ENCODE assay signal across 8 cellular contexts in the genomic region with DNA sequence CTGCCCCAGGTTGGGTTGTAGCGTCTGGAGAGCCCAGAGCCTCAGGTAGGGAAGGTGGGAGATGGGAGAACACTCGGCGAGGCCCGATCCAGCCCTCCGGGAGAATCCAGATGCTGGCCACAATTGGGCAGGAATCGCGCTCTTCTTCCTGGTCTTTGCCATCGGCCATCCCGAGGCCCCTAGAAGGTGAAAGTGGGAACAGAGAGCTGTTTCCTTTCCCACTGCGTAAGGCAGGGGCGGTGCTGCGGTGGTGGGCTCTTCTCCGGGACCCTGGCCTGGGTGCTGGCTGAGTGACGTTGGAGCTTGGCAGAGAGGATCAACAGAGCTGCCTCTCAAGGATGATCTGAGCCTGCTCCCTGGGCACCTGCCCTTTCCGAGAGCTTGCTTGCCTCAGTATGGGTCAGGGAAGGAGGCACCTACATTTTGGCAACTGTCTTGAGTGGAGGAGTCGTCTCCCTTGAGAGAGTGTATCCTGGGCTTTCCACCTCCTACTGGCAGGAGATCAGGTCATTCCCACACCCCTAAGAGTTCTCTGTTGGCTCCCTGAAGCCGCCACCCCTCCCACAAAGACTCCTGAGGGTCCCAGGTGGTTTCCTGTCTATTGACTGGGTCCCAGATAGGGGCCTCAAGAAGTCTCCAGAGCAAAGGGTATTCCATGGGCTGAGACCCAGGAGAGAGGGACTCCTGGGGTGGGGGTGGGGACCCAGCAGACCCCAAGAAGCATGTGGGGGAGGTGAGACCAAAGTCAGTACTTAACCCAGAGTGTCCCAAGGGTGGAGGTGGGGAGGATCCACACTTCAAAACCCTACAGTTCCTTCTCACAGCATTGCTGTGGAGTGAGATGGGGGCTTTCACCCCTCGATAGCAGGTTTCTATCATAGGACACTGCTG. TPM values are rescaled to one million over a fixed set of nuclear protein-coding genes. Genes with fewer than 3 reads are reported as not detected.
A peak's percentile ranks its signal among the peaks of the same experiment; 100 is the strongest.
DNase-seq lines count a peak whose midpoint lies in the region; ATAC-seq and TF ChIP-seq lines count a peak whose summit lies in the region.

No MANE protein-coding gene starts in this region.

- peak overlapping the region; percentile 83 for H3K4me3 ChIP-seq in cardiac muscle cell
- peak overlapping the region; percentile 87 to 96 for H3K4me3 ChIP-seq in ascending aorta
- H3K4me3 ChIP-seq in right lobe of liver, result peak overlapping the region; percentile 68 to 90 (median 87)
- H3K4me3 ChIP-seq in transverse colon, result peak overlapping the region; percentile 79 to 89 (median 86)

- 33% methylated on average over 2 of the region's 18 CpGs for WGBS in right lobe of liver (ENCODE audit: insufficient coverage, low coverage, low lambda C conversion rate, missing lambda C conversion rate)
- 8% methylated on average over 18 of the region's 18 CpGs; no CpG with 5 or more reads in 1 of the 2 donors for WGBS in transverse colon (ENCODE audit: low coverage in 1 of 2), 2 donors

- no peak for TF ChIP-seq POLR2A in right lobe of liver (IDR thresholded peaks at IDR 0.05)
- TF ChIP-seq POLR2A in transverse colon (IDR thresholded peaks at IDR 0.05), result no peak

- DNase-seq in cardiac muscle cell (ENCODE audit: low read depth in 1 of 2, low spot score in 1 of 2) (peak in 1 of 2 donors; percentile 14), cardiac septum (ENCODE audit: low spot score) (no peak), ascending aorta (ENCODE audit: low spot score in 2 of 2) (no peak), right lobe of liver (no peak), transverse colon (no peak), NCI-H1105 treated with DMSO at 0.1 percent for 48 hours (lab: John Stamatoyannopoulos, UW) (no peak), NCI-H146 (lab: John Stamatoyannopoulos, UW) (no peak), SK-N-DZ (ENCODE audit: low spot score) (no peak)

- H3K27me3 ChIP-seq in cardiac muscle cell (no peaks in the 10 kb centered on the region), ascending aorta (no peaks in the 10 kb centered on the region), right lobe of liver (no peaks in the 10 kb centered on the region), transverse colon (no peaks in the 10 kb centered on the region)

- ATAC-seq in right lobe of liver, result no peak

- H3K4me1 ChIP-seq in cardiac muscle cell (ENCODE audit: low read depth) (peaks cover 31% of the 10 kb centered on the region), ascending aorta (peaks cover 25 to 42% of the 10 kb centered on the region in 2 donors), right lobe of liver (peaks cover 0 to 22% (median 2%) of the 10 kb centered on the region in 4 donors), transverse colon (peaks cover 30 to 51% (median 37%) of the 10 kb centered on the region in 4 donors)

- TF ChIP-seq CTCF in cardiac muscle cell (IDR thresholded peaks at IDR 0.05; ENCODE audit: low read depth, low read length) (no peak), ascending aorta (IDR thresholded peaks at IDR 0.05) (no peak), right lobe of liver (IDR thresholded peaks at IDR 0.05) (no peak), transverse colon (IDR thresholded peaks at IDR 0.05) (no peak)

- intact Hi-C loops in cardiac septum (cut with DNase I), result loop anchor here (5.0 kb wide), 1 partner anchor 246 kb away; a partner anchor contains a TSS
- intact Hi-C loops in ascending aorta (cut with DNase I), result loop anchor here (2.0 to 10.0 kb wide), 4 partner anchors 24 to 252 kb away; a partner anchor contains a TSS
- intact Hi-C loops in right lobe of liver (cut with DNase I), result no loop called here
- intact Hi-C loops in transverse colon (cut with DNase I; ENCODE audit: low total_unique reads), result no loop called here

- H3K9me3 ChIP-seq in cardiac muscle cell (ENCODE audit: low read depth) (no peaks in the 10 kb centered on the region), ascending aorta (no peaks in the 10 kb centered on the region), right lobe of liver (no peaks in the 10 kb centered on the region), transverse colon (no peaks in the 10 kb centered on the region)

- H3K36me3 ChIP-seq in cardiac muscle cell, result no peaks in the 10 kb centered on the region
- peaks cover 24% of the 10 kb centered on the region in 2 donors for H3K36me3 ChIP-seq in ascending aorta
- peaks cover 0 to under 1% (median 0%) of the 10 kb centered on the region in 4 donors for H3K36me3 ChIP-seq in right lobe of liver
- H3K36me3 ChIP-seq in transverse colon, result peaks cover 0 to 9% (median under 1%) of the 10 kb centered on the region in 4 donors

- in situ Hi-C loops in transverse colon (cut with MboI; ENCODE audit: low pct_ligation_motif_present in 1 of 4, low pct_unique_long_range_greater_than_20kb in 1 of 4, low sequenced_read_pairs in 3 of 4), result loop anchor here in 3 of 4 donors (5.0 to 10.0 kb wide), 3 partner anchors 168 to 178 kb away; a partner anchor contains a TSS

- no peak for TF ChIP-seq EP300 in transverse colon (IDR thresholded peaks at IDR 0.05; ENCODE audit: low read depth)

- H3K27ac ChIP-seq in cardiac muscle cell (peak overlapping the region; percentile 73), ascending aorta (peak overlapping the region; percentile 96 to 98), right lobe of liver (peak overlapping the region; percentile 66 to 95 (median 75)), transverse colon (peak overlapping the region; percentile 96 to 97 (median 96))

RNA-seq across cellular contexts. Expression of a gene that starts 1.6 kb away (rescaled TPM):
- total RNA-seq in cardiac muscle cell (28.9 and 35.1 TPM in 2 replicates), cardiac septum (12.9 TPM), ascending aorta (30.8 TPM), right lobe of liver (1 to 10 TPM; 3.6 to 9.4 (median 5.8) TPM), transverse colon (10 to 100 TPM; 20.9 to 27.9 (median 26.7) TPM)
- polyA plus RNA-seq in cardiac muscle cell, result 8.6 and 12.8 TPM in 2 replicates
- polyA plus RNA-seq in SK-N-DZ (2014; cell fraction: cytosol; rRNA removed), result 9.6 and 10.9 TPM in 2 replicates
- polyA plus RNA-seq in SK-N-DZ (2014; cell fraction: nucleus; rRNA removed), result 3.4 and 6.2 TPM in 2 replicates

RNA-seq across cellular contexts. Expression of a gene that starts 54.9 kb away (rescaled TPM):
- 0.07 and 0.09 TPM in 2 replicates for total RNA-seq in cardiac muscle cell
- polyA plus RNA-seq in cardiac muscle cell, result not detected in 2 replicates
- total RNA-seq in cardiac septum, result not detected
- not detected for total RNA-seq in ascending aorta
- total RNA-seq in right lobe of liver, result under 1 TPM in 3 of 6 experiments, not detected in 3; 0.19 to 0.51 (median 0.22) TPM
- total RNA-seq in transverse colon, result not detected
- not detected in 2 replicates for polyA plus RNA-seq in SK-N-DZ (2014; cell fraction: cytosol; rRNA removed)
- polyA plus RNA-seq in SK-N-DZ (2014; cell fraction: nucleus; rRNA removed), result not detected in 2 replicates

Comparison
In these comparisons a context has a peak if more than half of its experiments do, and no peak if none do; other contexts are left out.
1. intact Hi-C loops: an anchor here in cardiac septum (5.0 kb wide) and ascending aorta (2.0 to 10.0 kb wide); none called in right lobe of liver and transverse colon.